ENCODE assay signal across 30 cellular contexts in genomic region chr2:37847792-37848191, GRCh38.
DNase-seq lines count a peak whose midpoint lies in the region; ATAC-seq, FAIRE-seq and TF ChIP-seq lines count a peak whose summit lies in the region.
"Had no signal": no experiment of that assay in that cellular context is flagged by ENCODE, and none has a peak within 500 bp of the region (broad histone marks: within the 10 kb centered on the region; RNA-seq: fewer than 3 reads in every experiment).

No MANE protein-coding gene starts in this region.

- WGBS in mammary epithelial cell (ENCODE audit: low coverage, missing lambda C conversion rate), result 82% methylated on average over 5 of the region's 5 CpGs

- no peak overlapping the region for H3K9ac ChIP-seq in mammary epithelial cell (ENCODE audit: insufficient read depth, low read length)

- peak; percentile 72 for ATAC-seq in foreskin keratinocyte
- no peak for ATAC-seq in HG03354 (IDR thresholded peaks at IDR 0.05; ENCODE audit: poor library complexity, severe bottlenecking, unreplicated experiment)
- ATAC-seq: GM12878 had no signal

- H3K9me3 ChIP-seq in BE2C (no peaks in the 10 kb centered on the region), mammary epithelial cell (replicated peaks; ENCODE audit: insufficient read depth, low read length) (no peaks in the 10 kb centered on the region)
- H3K9me3 ChIP-seq: HAP-1 had no signal

- H3K36me3 ChIP-seq in BE2C (no peaks in the 10 kb centered on the region), mammary epithelial cell (ENCODE audit: insufficient read depth, low read length) (no peaks in the 10 kb centered on the region)
- H3K36me3 ChIP-seq: HAP-1 had no signal

- POLR2A ChIA-PET in GM10248 (lab: Yijun Ruan, JAX), result no interaction called here

- H3K27me3 ChIP-seq in BE2C (no peaks in the 10 kb centered on the region), mammary epithelial cell (ENCODE audit: insufficient read depth, low read length) (no peaks in the 10 kb centered on the region), foreskin keratinocyte (peaks cover 5% of the 10 kb centered on the region)

- no peak overlapping the region for H3K27ac ChIP-seq in mammary epithelial cell (ENCODE audit: insufficient read depth, low read depth, low read length)
- no peak overlapping the region for H3K27ac ChIP-seq in foreskin keratinocyte

- in situ Hi-C loops in mammary epithelial cell (cut with MboI; ENCODE audit: low sequenced_read_pairs in 2 of 2), result no loop called here

- CTCF ChIA-PET in mammary epithelial cell (lab: Charles Lee; ENCODE audit: low non-redundant PET), result no interaction called here
- CTCF ChIA-PET in GM10248 (lab: Yijun Ruan, JAX), result interaction anchor here (0.7 to 1.8 kb wide), 4 partner anchors 15 to 29 kb away, joined by 3 to 8 read pairs (median 4); no protein-coding TSS in a partner anchor

- H3K4me3 ChIP-seq in BE2C (ENCODE audit: low read depth, low read length), result no peak overlapping the region
- no peak overlapping the region for H3K4me3 ChIP-seq in mammary epithelial cell (replicated peaks in 1 of 3; ENCODE audit: insufficient read depth in 1 of 3, low read depth in 2 of 3, low read length in 3 of 3)
- H3K4me3 ChIP-seq: GM12878, HAP-1 had no signal

- intact Hi-C loops in mammary epithelial cell (cut with micrococcal nuclease), result no loop called here

- DNase-seq in BE2C (no peak), HTR-8/SVneo (ENCODE audit: insufficient read length, low spot score) (no peak), mammary epithelial cell (peak; percentile 38), foreskin keratinocyte (peak in 1 of 2 donors; percentile 72), putamen (ENCODE audit: low spot score) (no peak), SW480 (ENCODE audit: low spot score) (no peak), GM10248 (ENCODE audit: extremely low spot score) (no peak)
- DNase-seq: AML-193; C1 segment of cervical spinal cord; CD4-positive, alpha-beta memory T cell; COR-L47; DMS53; HFFc6; Karpas-422; MV-4-11; NCI-H1105; NCI-H1436 treated with DMSO at 0.1 percent for 48 hours; NCI-H1930; NCI-H2107; NCI-H446; NCI-H524 treated with DMSO at 0.1 percent for 48 hours; NCI-H82; NK-92 treated with Interleukin-12 subunit alpha and Interleukin-12 subunit beta, amount 100 ng/mL, for 24 hours; RPMI8226; SHP77 had no signal

- H3K4me2 ChIP-seq in mammary epithelial cell (ENCODE audit: insufficient read depth, low read depth, low read length), result no peak overlapping the region

- H2AFZ ChIP-seq in mammary epithelial cell (ENCODE audit: low read depth, low read length), result no peak overlapping the region

- no peaks in the 10 kb centered on the region for H4K20me1 ChIP-seq in mammary epithelial cell (ENCODE audit: insufficient read depth, low read length)

- TF ChIP-seq CTCF in BE2C (IDR thresholded peaks at IDR 0.05; ENCODE audit: low read depth, low read length) (peak; percentile 30), mammary epithelial cell (conservative IDR thresholded peaks at IDR 0.05 in 1 of 2, IDR thresholded peaks at IDR 0.05 in 1 of 2; ENCODE audit: extremely low read depth in 1 of 2, insufficient read depth in 1 of 2, low read depth in 1 of 2, low read length in 2 of 2) (no peak), foreskin keratinocyte (conservative IDR thresholded peaks at IDR 0.05) (peak; percentile 34), GM10248 (IDR thresholded peaks at IDR 0.05; ENCODE audit: control extremely low read depth, extremely low read depth, low read depth, missing control alignments) (no peak)

- dilution Hi-C loops in mammary epithelial cell (cut with HindIII; ENCODE audit: low sequenced_read_pairs), result loop anchor here (5.0 to 25.0 kb wide), 2 partner anchors 50 to 435 kb away; no protein-coding TSS in a partner anchor

- no peaks in the 10 kb centered on the region for H3K79me2 ChIP-seq in mammary epithelial cell (ENCODE audit: insufficient read depth, low read length)

- H3K4me1 ChIP-seq in BE2C, result peaks cover 13% of the 10 kb centered on the region
- peaks cover 7% of the 10 kb centered on the region for H3K4me1 ChIP-seq in mammary epithelial cell (ENCODE audit: insufficient read depth, low read length)
- H3K4me1 ChIP-seq in foreskin keratinocyte, result peaks cover 5% of the 10 kb centered on the region

- no TSS peak for BruUV-seq in mammary epithelial cell (replicated peaks; lab: Mats Ljungman, UMichigan)

- FAIRE-seq in HTR-8/SVneo (lab: Jason Lieb, UNC), result peak; percentile 4
- FAIRE-seq: A204.1, G401.6, GM12878 had no signal

Comparison
In these comparisons a context has a peak if more than half of its experiments do, and no peak if none do; other contexts are left out.
1. CTCF ChIP-seq: peak in BE2C (single experiment) and foreskin keratinocyte (single experiment); none in mammary epithelial cell (0 of 2) and GM10248 (single experiment).